19 cellular contexts compared by ENCODE assay signal in genomic region chr7:122975341-122975740, GRCh38.
DNase-seq lines count a peak whose midpoint lies in the region; ATAC-seq, FAIRE-seq and TF ChIP-seq lines count a peak whose summit lies in the region.
"Had no signal": no experiment of that assay in that cellular context is flagged by ENCODE, and none has a peak within 500 bp of the region (broad histone marks: within the 10 kb centered on the region; RNA-seq: fewer than 3 reads in every experiment).

No MANE protein-coding gene starts in this region.

- no peaks in the 10 kb centered on the region for H4K20me1 ChIP-seq in MM.1S (ENCODE audit: insufficient read depth, low read length)

- H3K27ac ChIP-seq in MM.1S (ENCODE audit: low read length) (no peak overlapping the region), substantia nigra (ENCODE audit: low read depth, low read length, poor library complexity, severe bottlenecking) (no peak overlapping the region)
- H3K27ac ChIP-seq: vagina had no signal

- H3K27me3 ChIP-seq in MM.1S (replicated peaks; ENCODE audit: insufficient read depth, low read length): no peaks in the 10 kb centered on the region
- H3K27me3 ChIP-seq: vagina had no signal

- TF ChIP-seq CTCF in fibroblast of pulmonary artery (IDR thresholded peaks at IDR 0.05; ENCODE audit: low read length, missing control alignments) (no peak), MM.1S (IDR thresholded peaks at IDR 0.05; ENCODE audit: low read length) (no peak)

- H3F3A ChIP-seq in MM.1S (ENCODE audit: insufficient read depth, low read length): no peaks in the 10 kb centered on the region

- peak; percentile 38 for FAIRE-seq in RCC 7860 (lab: Jason Lieb, UNC)
- FAIRE-seq: G401.6, GM12891, TTC549 had no signal

- H3K36me3 ChIP-seq in MM.1S (replicated peaks; ENCODE audit: insufficient read depth, low read length): no peaks in the 10 kb centered on the region
- H3K36me3 ChIP-seq: vagina had no signal

- no peaks in the 10 kb centered on the region for H3K79me2 ChIP-seq in MM.1S (ENCODE audit: low read length)

- DNase-seq in ELR (ENCODE audit: low read depth) (peak; percentile 0), RCC 7860 (ENCODE audit: low spot score) (peak; percentile 67), fibroblast of pulmonary artery (ENCODE audit: low read depth) (peak; percentile 8), MM.1S (no peak), substantia nigra (lab: John Stamatoyannopoulos, UW) (no peak)
- DNase-seq: activated CD4-positive, alpha-beta T cell treated with anti-CD3 and anti-CD28 coated beads, Interleukin-2, amount 50 U/mL, for 1 hour; activated naive CD4-positive, alpha-beta T cell treated with anti-CD3 and anti-CD28 coated beads for 36 hours; NCI-H146; NCI-H446 treated with DMSO at 0.1 percent for 48 hours; occipital lobe; stimulated activated CD4-positive, alpha-beta T cell treated with anti-CD3 and anti-CD28 coated beads, Interleukin-1b, Interleukin-23, amount 100 ng/mL, for 48 hours had no signal

- no peak overlapping the region for H3K9ac ChIP-seq in MM.1S (ENCODE audit: low read length)

- H3K4me3 ChIP-seq in fibroblast of pulmonary artery (replicated peaks; ENCODE audit: low read depth, low read length) (no peak overlapping the region), MM.1S (ENCODE audit: low read length) (no peak overlapping the region)
- H3K4me3 ChIP-seq: vagina had no signal

- peak; percentile 66 for ATAC-seq in HG03432 (IDR thresholded peaks at IDR 0.05; ENCODE audit: unreplicated experiment)
- no peak for ATAC-seq in GM21447 (IDR thresholded peaks at IDR 0.05; ENCODE audit: unreplicated experiment)
- no peak for ATAC-seq in GM19023 (IDR thresholded peaks at IDR 0.05; ENCODE audit: unreplicated experiment)
- ATAC-seq: sciatic nerve had no signal

- H3K4me1 ChIP-seq in MM.1S (ENCODE audit: low read length): peaks cover 4% of the 10 kb centered on the region; the same call in 1 of the 2 replicates
- H3K4me1 ChIP-seq: vagina had no signal

- no peak overlapping the region for H2AFZ ChIP-seq in MM.1S (ENCODE audit: low read length)

- no peaks in the 10 kb centered on the region for H3K9me2 ChIP-seq in MM.1S (replicated peaks; ENCODE audit: insufficient read depth, low read length)

- no peaks in the 10 kb centered on the region for H3K9me3 ChIP-seq in MM.1S (replicated peaks; ENCODE audit: insufficient read depth, low read length)
- H3K9me3 ChIP-seq: vagina had no signal

- no peak overlapping the region for H3K4me2 ChIP-seq in MM.1S (ENCODE audit: low read depth, low read length)

Comparison
In these comparisons a context has a peak if more than half of its experiments do, and no peak if none do; other contexts are left out.
1. DNase-seq: peak in ELR (single experiment), RCC 7860 (single experiment) and fibroblast of pulmonary artery (single experiment); none in MM.1S (single experiment) and substantia nigra (0 of 49).